ENCODE assay signal across 13 cellular contexts in the genomic region with DNA sequence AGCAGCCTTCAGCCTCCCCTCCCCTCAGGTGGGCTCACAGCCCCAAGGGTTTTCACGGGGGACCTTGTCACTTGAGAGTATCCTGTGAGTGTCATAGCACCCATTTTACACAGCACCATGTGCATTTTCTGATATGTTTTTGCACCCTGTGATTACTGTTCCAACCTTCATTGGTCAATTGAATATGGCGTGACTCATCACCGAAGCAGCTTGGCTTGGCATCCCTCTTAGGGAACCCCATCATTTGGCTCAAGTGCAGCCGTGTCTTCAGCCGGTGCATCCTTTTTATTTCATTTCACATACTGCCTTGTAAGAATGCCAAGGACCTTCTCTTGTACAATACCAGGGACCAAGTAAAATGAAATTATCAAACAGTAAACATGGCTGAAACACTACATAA. TPM values are rescaled to one million over a fixed set of nuclear protein-coding genes. Genes with fewer than 3 reads are reported as not detected.
DNase-seq lines count a peak whose midpoint lies in the region; ATAC-seq, FAIRE-seq and TF ChIP-seq lines count a peak whose summit lies in the region.
"Had no signal": no experiment of that assay in that cellular context is flagged by ENCODE, and none has a peak within 500 bp of the region (broad histone marks: within the 10 kb centered on the region; RNA-seq: fewer than 3 reads in every experiment).

No MANE protein-coding gene starts in this region.

- H3K27me3 ChIP-seq in HepG2 (ENCODE audit: control insufficient read depth in 1 of 2, insufficient read depth in 2 of 2, low read length in 2 of 2) (no peaks in the 10 kb centered on the region), right lobe of liver (no peaks in the 10 kb centered on the region), right cardiac atrium (ENCODE audit: control insufficient read depth, insufficient read depth) (no peaks in the 10 kb centered on the region)
- H3K27me3 ChIP-seq: testis had no signal

- TF ChIP-seq EP300 in HepG2 (IDR thresholded peaks at IDR 0.05; ENCODE audit: low read depth in 2 of 2, low read length in 2 of 2) (no peak), HepG2 (CRISPR knock-in tag; IDR thresholded peaks at IDR 0.05; ENCODE audit: borderline replicate concordance) (no peak)

- H3K9me3 ChIP-seq in HepG2 (ENCODE audit: low read length) (no peaks in the 10 kb centered on the region), right lobe of liver (no peaks in the 10 kb centered on the region), right cardiac atrium (ENCODE audit: control insufficient read depth, low read length) (no peaks in the 10 kb centered on the region)
- H3K9me3 ChIP-seq: testis had no signal

- H3K79me2 ChIP-seq in HepG2 (ENCODE audit: insufficient read depth, low read length), result peaks cover 41% of the 10 kb centered on the region

- 94% methylated on average over 4 of the region's 5 CpGs for WGBS in HepG2 (ENCODE audit: low lambda C conversion rate)
- WGBS in right lobe of liver (ENCODE audit: insufficient coverage, low coverage, low lambda C conversion rate, missing lambda C conversion rate), result 59% methylated on average over 5 of the region's 5 CpGs
- WGBS in right cardiac atrium, result 48% methylated on average over 5 of the region's 5 CpGs

- no peak overlapping the region for H3K4me2 ChIP-seq in HepG2 (ENCODE audit: low read depth, low read length)

- H3K4me1 ChIP-seq in HepG2 (ENCODE audit: insufficient read depth, low read length) (peaks cover 58% of the 10 kb centered on the region), right lobe of liver (peaks cover 0 to 28% (median 11%) of the 10 kb centered on the region in 4 donors), right cardiac atrium (ENCODE audit: control insufficient read depth, insufficient read depth, low read length) (peaks cover 13% of the 10 kb centered on the region)

- intact Hi-C loops in HepG2 (cut with micrococcal nuclease; ENCODE audit: unreplicated experiment) (no loop called here), right lobe of liver (cut with DNase I) (no loop called here), right cardiac atrium (cut with DNase I) (no loop called here)

- CTCF ChIA-PET in HepG2 (lab: Yijun Ruan, JAX; ENCODE audit: low intra/inter-chr PET ratio, low total read pairs), result no interaction called here

- H3K36me3 ChIP-seq in HepG2 (replicated peaks in 1 of 2; ENCODE audit: control insufficient read depth in 1 of 2, insufficient read depth in 2 of 2, low read length in 2 of 2), result peaks cover 3 to 19% of the 10 kb centered on the region in 2 experiments; a peak in 3 of 5 replicates
- H3K36me3 ChIP-seq in right lobe of liver, result no peaks in the 10 kb centered on the region

- in situ Hi-C loops in HepG2 (cut with HindIII; ENCODE audit: extremely low pct_ligation_motif_present, low pct_unique_long_range_greater_than_20kb), result no loop called here

- FAIRE-seq in HepG2 (lab: Jason Lieb, UNC), result no peak

- TF ChIP-seq POLR2A in HepG2 (IDR thresholded peaks at IDR 0.05; ENCODE audit: insufficient read depth in 1 of 2, low read depth in 2 of 2, low read length in 2 of 2) (no peak), right lobe of liver (IDR thresholded peaks at IDR 0.05) (no peak)

- POLR2A ChIA-PET in HepG2 (lab: Yijun Ruan, JAX), result no interaction called here

- no peaks in the 10 kb centered on the region for H4K20me1 ChIP-seq in HepG2 (ENCODE audit: insufficient read depth, low read length)

- BruUV-seq in HepG2 (replicated peaks; lab: Mats Ljungman, UMichigan), result no TSS peak

- TF ChIP-seq CTCF in HepG2 (CRISPR knock-in tag; IDR thresholded peaks at IDR 0.05) (no peak), right lobe of liver (IDR thresholded peaks at IDR 0.05) (no peak)

- ATAC-seq in HepG2, result no peak
- no peak for ATAC-seq in right lobe of liver
- ATAC-seq in right cardiac atrium, result no peak
- no peak for ATAC-seq in HG02981 (IDR thresholded peaks at IDR 0.05; ENCODE audit: unreplicated experiment)
- ATAC-seq in GM18520 (IDR thresholded peaks at IDR 0.05; ENCODE audit: unreplicated experiment), result no peak
- ATAC-seq: activated T-cell treated with anti-CD3 and anti-CD28 coated beads, Interleukin-2, amount 50 U/mL, for 72 hours; WTC11 had no signal

- H3K4me3 ChIP-seq in HepG2 (replicated peaks in 1 of 3; ENCODE audit: insufficient read depth in 1 of 3, low read depth in 2 of 3, low read length in 3 of 3), result no peak overlapping the region
- no peak overlapping the region for H3K4me3 ChIP-seq in right lobe of liver
- H3K4me3 ChIP-seq in right cardiac atrium (ENCODE audit: low read length), result no peak overlapping the region
- H3K4me3 ChIP-seq: testis had no signal

- H2AFZ ChIP-seq in HepG2 (ENCODE audit: low read length), result no peak overlapping the region

- H3K27ac ChIP-seq in HepG2 (ENCODE audit: extremely low read length, insufficient read depth, low read length) (no peak overlapping the region), right lobe of liver (peak overlapping the region in 1 of 3 donors; percentile 51), right cardiac atrium (ENCODE audit: low read length) (peak overlapping the region; percentile 53)
- H3K27ac ChIP-seq: testis had no signal

- H3K9ac ChIP-seq in HepG2 (ENCODE audit: insufficient read depth, low read depth, low read length), result no peak overlapping the region

- TF ChIP-seq RAD21 in HepG2 (CRISPR knock-in tag; IDR thresholded peaks at IDR 0.05), result no peak

- no peak for DNase-seq in HepG2 (ENCODE audit: low spot score)
- no peak for DNase-seq in right lobe of liver
- DNase-seq in cerebellar cortex (ENCODE audit: low spot score), result peak; percentile 12
- no peak for DNase-seq in right cardiac atrium
- DNase-seq in NCI-H2196 treated with DMSO at 0.1 percent for 48 hours (lab: John Stamatoyannopoulos, UW; ENCODE audit: unreplicated experiment), result no peak
- no peak for DNase-seq in D341Med (ENCODE audit: low spot score)
- DNase-seq: activated T-cell treated with anti-CD3 and anti-CD28 coated beads, Interleukin-2, amount 50 U/mL, for 72 hours; NCI-H1417; NCI-H82; testis had no signal

TF ChIP-seq in HepG2, 621 proteins besides CTCF, POLR2A, EP300 and RAD21:
- TF ChIP-seq CREB1 (IDR thresholded peaks at IDR 0.05) (0 out of 2 replicates have a peak, but pooled peaks have one; percentile 28), CREB1 (CRISPR knock-in tag; IDR thresholded peaks at IDR 0.05) (no peak)
- TF ChIP-seq, protein P1, sequence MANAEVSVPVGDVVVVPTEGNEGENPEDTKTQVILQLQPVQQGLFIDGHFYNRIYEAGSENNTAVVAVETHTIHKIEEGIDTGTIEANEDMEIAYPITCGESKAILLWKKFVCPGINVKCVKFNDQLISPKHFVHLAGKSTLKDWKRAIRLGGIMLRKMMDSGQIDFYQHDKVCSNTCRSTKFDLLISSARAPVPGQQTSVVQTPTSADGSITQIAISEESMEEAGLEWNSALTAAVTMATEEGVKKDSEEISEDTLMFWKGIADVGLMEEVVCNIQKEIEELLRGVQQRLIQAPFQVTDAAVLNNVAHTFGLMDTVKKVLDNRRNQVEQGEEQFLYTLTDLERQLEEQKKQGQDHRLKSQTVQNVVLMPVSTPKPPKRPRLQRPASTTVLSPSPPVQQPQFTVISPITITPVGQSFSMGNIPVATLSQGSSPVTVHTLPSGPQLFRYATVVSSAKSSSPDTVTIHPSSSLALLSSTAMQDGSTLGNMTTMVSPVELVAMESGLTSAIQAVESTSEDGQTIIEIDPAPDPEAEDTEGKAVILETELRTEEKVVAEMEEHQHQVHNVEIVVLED (CRISPR knock-in tag; IDR thresholded peaks at IDR 0.05; ENCODE audit: borderline replicate concordance), result no peak

RNA-seq across cellular contexts. Expression of gene NPAS2, which starts 57.6 kb away (rescaled TPM):
- total RNA-seq in HepG2 (2016; rRNA removed; fragmentation: Illumina TruSeq; extraction: Trizol), result 14.8 and 16.8 TPM in 2 replicates
- 22.8 and 25.5 TPM in 2 replicates for total RNA-seq in HepG2 (2016; cell fraction: cytosol; rRNA removed; fragmentation: Illumina TruSeq; extraction: Trizol; ENCODE audit: low read depth)
- 15.0 and 18.3 TPM in 2 replicates for total RNA-seq in HepG2 (2016; cell fraction: insoluble cytoplasmic fraction; rRNA removed; fragmentation: Illumina TruSeq; extraction: Trizol)
- 27.5 and 27.7 TPM in 2 replicates for total RNA-seq in HepG2 (2016; cell fraction: membrane; rRNA removed; fragmentation: Illumina TruSeq; extraction: Trizol)
- 28.5 and 41.7 TPM in 2 replicates for total RNA-seq in HepG2 (2016; cell fraction: nucleus; rRNA removed; fragmentation: Illumina TruSeq; extraction: Trizol)
- 37.5 and 48.9 TPM in 2 replicates for polyA plus RNA-seq in HepG2 (2011; rRNA removed)
- 22.7 and 29.0 TPM in 2 replicates for polyA plus RNA-seq in HepG2 (2011; cell fraction: cytosol; rRNA removed)
- 178 and 216 TPM in 2 replicates for polyA plus RNA-seq in HepG2 (2011; cell fraction: nucleus; rRNA removed)
- polyA plus RNA-seq in HepG2 (2012), result 24.2 and 33.9 TPM in 2 replicates
- 23.0 and 27.5 TPM in 2 replicates for polyA plus RNA-seq in HepG2 (2016; cell fraction: cytosol; fragmentation: Illumina TruSeq; extraction: Trizol; ENCODE audit: low read depth)
- polyA plus RNA-seq in HepG2 (2016; cell fraction: insoluble cytoplasmic fraction; fragmentation: Illumina TruSeq; extraction: Trizol; ENCODE audit: low read depth), result 31.5 and 44.8 TPM in 2 replicates
- 52.0 and 66.4 TPM in 2 replicates for polyA plus RNA-seq in HepG2 (2016; cell fraction: membrane; fragmentation: Illumina TruSeq; extraction: Trizol; ENCODE audit: low read depth)
- polyA plus RNA-seq in HepG2 (2016; cell fraction: nucleus; fragmentation: Illumina TruSeq; extraction: Trizol; ENCODE audit: insufficient read depth, low read depth), result 112 and 136 TPM in 2 replicates
- polyA minus RNA-seq in HepG2 (2011; rRNA and poly(A)+ RNA removed; ENCODE audit: low replicate concordance), result 6.3 and 50.0 TPM in 2 replicates
- 39.0 and 60.4 TPM in 2 replicates for polyA minus RNA-seq in HepG2 (2011; cell fraction: cytosol; rRNA and poly(A)+ RNA removed)
- polyA minus RNA-seq in HepG2 (2011; cell fraction: nucleus; rRNA and poly(A)+ RNA removed), result 83.3 and 89.8 TPM in 2 replicates
- total RNA-seq in right lobe of liver, result 10 to 100 TPM in 5 of 6 experiments, 1 to 10 TPM in 1; 8.8 to 33.3 (median 24.5) TPM
- total RNA-seq in right cardiac atrium, result 10 to 100 TPM; 39.1 to 53.4 (median 43.3) TPM
- 36.8 TPM for polyA plus RNA-seq in right cardiac atrium
